Comparison of ENCODE assay signal across 15 cellular contexts in genomic region chr11:9717040-9717357, GRCh38. TPM values are rescaled to one million over a fixed set of nuclear protein-coding genes. Genes with fewer than 3 reads are reported as not detected.
A peak's percentile ranks its signal among the peaks of the same experiment; 100 is the strongest.
DNase-seq lines count a peak whose midpoint lies in the region; ATAC-seq, FAIRE-seq and TF ChIP-seq lines count a peak whose summit lies in the region.
"Had no signal": no experiment of that assay in that cellular context is flagged by ENCODE, and none has a peak within 500 bp of the region (broad histone marks: within the 10 kb centered on the region; RNA-seq: fewer than 3 reads in every experiment).

No MANE protein-coding gene starts in this region.

- H3K9me3 ChIP-seq in SK-N-SH (no peaks in the 10 kb centered on the region), MM.1S (replicated peaks; ENCODE audit: insufficient read depth, low read length) (no peaks in the 10 kb centered on the region)

- DNase-seq in SK-N-SH: no peak
- DNase-seq in MM.1S: no peak
- DNase-seq in coronary artery (ENCODE audit: low spot score): no peak
- DNase-seq in GM12892 (ENCODE audit: insufficient read length): no peak
- no peak for DNase-seq in RPMI8226
- DNase-seq in HuH-7.5 (ENCODE audit: low spot score): no peak
- DNase-seq: DND-41; NCI-H1694; stimulated activated CD4-positive, alpha-beta T cell treated with anti-CD3 and anti-CD28 coated beads, Interleukin-4, amount 100 ng/mL, for 24 hours; T-helper 9 cell had no signal

- H4K20me1 ChIP-seq in SK-N-SH (ENCODE audit: insufficient read depth): no peaks in the 10 kb centered on the region
- H4K20me1 ChIP-seq in MM.1S (ENCODE audit: insufficient read depth, low read length): no peaks in the 10 kb centered on the region

- H3K4me2 ChIP-seq in SK-N-SH (no peak overlapping the region), MM.1S (ENCODE audit: low read depth, low read length) (peak overlapping the region; percentile 8; the same call in 1 of the 2 replicates)

- peak; percentile 21; the same call in 2 of the 3 replicates for ATAC-seq in SK-N-SH treated with all-trans-retinoic acid at 6 μM for 48 hours

- H3K9me2 ChIP-seq in SK-N-SH (peaks cover 3% of the 10 kb centered on the region; the same call in 1 of the 2 replicates), MM.1S (replicated peaks; ENCODE audit: insufficient read depth, low read length) (no peaks in the 10 kb centered on the region)

- no peaks in the 10 kb centered on the region; the same call in 1 of the 2 replicates for H3K79me2 ChIP-seq in SK-N-SH (ENCODE audit: insufficient read depth)
- no peaks in the 10 kb centered on the region for H3K79me2 ChIP-seq in MM.1S (ENCODE audit: low read length)

- WGBS in SK-N-SH (ENCODE audit: low lambda C conversion rate): 96% methylated on average over 3 of the region's 3 CpGs

- H3K27me3 ChIP-seq in SK-N-SH (ENCODE audit: insufficient read depth) (no peaks in the 10 kb centered on the region), MM.1S (replicated peaks; ENCODE audit: insufficient read depth, low read length) (no peaks in the 10 kb centered on the region)
- H3K27me3 ChIP-seq: cardiac muscle cell had no signal

- peaks cover 0 to 21% of the 10 kb centered on the region in 2 experiments for H3K36me3 ChIP-seq in SK-N-SH (replicated peaks in 1 of 2; ENCODE audit: control insufficient read depth in 1 of 2, insufficient read depth in 2 of 2, low read length in 1 of 2)
- no peaks in the 10 kb centered on the region for H3K36me3 ChIP-seq in MM.1S (replicated peaks; ENCODE audit: insufficient read depth, low read length)
- H3K36me3 ChIP-seq: cardiac muscle cell had no signal

- FAIRE-seq in GM12892 (lab: Jason Lieb, UNC): no peak
- FAIRE-seq: islet of Langerhans had no signal

- no peak for TF ChIP-seq RAD21 in SK-N-SH (IDR thresholded peaks at IDR 0.05; ENCODE audit: low read length)

- H3K4me1 ChIP-seq in SK-N-SH (ENCODE audit: control insufficient read depth in 1 of 2, insufficient read depth in 2 of 2, low read depth in 1 of 2, low read length in 1 of 2) (peaks cover 3 to 16% of the 10 kb centered on the region in 2 experiments; a peak in 2 of 4 replicates), MM.1S (ENCODE audit: low read length) (peaks cover 12% of the 10 kb centered on the region)

- H3K4me3 ChIP-seq in SK-N-SH (ENCODE audit: low read depth in 2 of 2, low read length in 1 of 2) (no peak overlapping the region), MM.1S (ENCODE audit: low read length) (no peak overlapping the region), coronary artery (no peak overlapping the region), skin epidermis (no peak overlapping the region)
- H3K4me3 ChIP-seq: cardiac muscle cell had no signal

- TF ChIP-seq EP300 in SK-N-SH (IDR thresholded peaks at IDR 0.05; ENCODE audit: borderline replicate concordance in 1 of 2, low read depth in 1 of 2, low read length in 1 of 2): no peak

- H3K27ac ChIP-seq in SK-N-SH (ENCODE audit: low read depth in 2 of 2, low read length in 1 of 2) (peak overlapping the region in 1 of 2 experiments; percentile 58; a peak in 2 of 4 replicates), MM.1S (ENCODE audit: low read length) (peak overlapping the region; percentile 3; the same call in 1 of the 2 replicates), coronary artery (peak overlapping the region; percentile 33 to 53), skin epidermis (peak overlapping the region in 13 of 21 experiments; percentile 18 to 77 (median 66))
- H3K27ac ChIP-seq: 22Rv1 had no signal

- no peak for TF ChIP-seq POLR2A in GM12892 (IDR thresholded peaks at IDR 0.05; ENCODE audit: low read depth, low read length)

- POLR2A ChIA-PET in SK-N-SH (lab: Yijun Ruan, JAX): no interaction called here

- H3K9ac ChIP-seq in SK-N-SH (no peak overlapping the region), MM.1S (ENCODE audit: low read length) (no peak overlapping the region)

- CTCF ChIA-PET in SK-N-SH (lab: Yijun Ruan, JAX): interaction anchor here (1.1 kb wide), 1 partner anchor 12 kb away, joined by 3 read pairs; no protein-coding TSS in a partner anchor

- H2AFZ ChIP-seq in SK-N-SH (ENCODE audit: low read depth) (no peak overlapping the region), MM.1S (ENCODE audit: low read length) (0 out of 2 replicates have a peak overlapping the region, but pooled peaks have one; percentile 8)

- H3F3A ChIP-seq in SK-N-SH (replicated peaks; ENCODE audit: insufficient read depth): no peaks in the 10 kb centered on the region
- H3F3A ChIP-seq in MM.1S (ENCODE audit: insufficient read depth, low read length): no peaks in the 10 kb centered on the region

- no peak for TF ChIP-seq CTCF in SK-N-SH (IDR thresholded peaks at IDR 0.05)
- no peak for TF ChIP-seq CTCF in MM.1S (IDR thresholded peaks at IDR 0.05; ENCODE audit: low read length)
- no peak for TF ChIP-seq CTCF in coronary artery (IDR thresholded peaks at IDR 0.05)

TF ChIP-seq in SK-N-SH treated with all-trans-retinoic acid at 6 μM for 48 hours, 23 proteins besides CTCF, POLR2A, EP300 and RAD21 (continues in another document):
- TF ChIP-seq OSR1 (CRISPR knock-in tag; IDR thresholded peaks at IDR 0.05) (no peak), ZFP3 (CRISPR knock-in tag; IDR thresholded peaks at IDR 0.05) (no peak), RARB (CRISPR knock-in tag; IDR thresholded peaks at IDR 0.05) (no peak), ARNTL (CRISPR knock-in tag; IDR thresholded peaks at IDR 0.05; ENCODE audit: borderline replicate concordance, low read depth) (no peak), CSDC2 (CRISPR knock-in tag; IDR thresholded peaks at IDR 0.05) (no peak), CSRNP3 (CRISPR knock-in tag; IDR thresholded peaks at IDR 0.05) (no peak), ZNF70 (CRISPR knock-in tag; IDR thresholded peaks at IDR 0.05) (no peak), PPARA (CRISPR knock-in tag; IDR thresholded peaks at IDR 0.05; ENCODE audit: borderline replicate concordance) (no peak)

TF ChIP-seq in SK-N-SH, 30 proteins besides CTCF, POLR2A, EP300 and RAD21 (continues in another document):
- TF ChIP-seq USF1 (IDR thresholded peaks at IDR 0.05; ENCODE audit: borderline replicate concordance, low read depth) (no peak), TAF1 (IDR thresholded peaks at IDR 0.05; ENCODE audit: borderline replicate concordance, low read depth, low read length) (no peak), TEAD4 (IDR thresholded peaks at IDR 0.05; ENCODE audit: borderline replicate concordance, insufficient read depth) (no peak), MXI1 (IDR thresholded peaks at IDR 0.05; ENCODE audit: low read depth, low read length) (no peak), GATA2 (CRISPR knock-in tag; IDR thresholded peaks at IDR 0.05) (no peak), ZBTB33 (IDR thresholded peaks at IDR 0.05; ENCODE audit: borderline replicate concordance, low read depth) (no peak), FOXM1 (IDR thresholded peaks at IDR 0.05; ENCODE audit: low read depth) (no peak), REST (IDR thresholded peaks at IDR 0.05; ENCODE audit: low read depth, low read length) (no peak), NRF1 (IDR thresholded peaks at IDR 0.05; ENCODE audit: low read depth, low read length) (no peak)

RNA-seq across cellular contexts. Expression of gene SWAP70, which starts 53.1 kb away (rescaled TPM):
- 10.6 and 11.9 TPM in 2 replicates for polyA plus RNA-seq in SK-N-SH (2012; rRNA removed)
- 14.5 and 15.9 TPM in 2 replicates for polyA plus RNA-seq in SK-N-SH (2012; cell fraction: cytosol; rRNA removed)
- 3.8 and 7.6 TPM in 2 replicates for polyA plus RNA-seq in SK-N-SH (2012; cell fraction: nucleus; rRNA removed)
- polyA plus RNA-seq in GM12892 (2012; ENCODE audit: missing spikeins): 82.1 TPM
